ENCODE assay signal across 14 cellular contexts in genomic region chr9:120729796-120730195, GRCh38. TPM values are rescaled to one million over a fixed set of nuclear protein-coding genes. Genes with fewer than 3 reads are reported as not detected.
DNase-seq lines count a peak whose midpoint lies in the region; ATAC-seq and TF ChIP-seq lines count a peak whose summit lies in the region.
"Had no signal": no experiment of that assay in that cellular context is flagged by ENCODE, and none has a peak within 500 bp of the region (broad histone marks: within the 10 kb centered on the region; RNA-seq: fewer than 3 reads in every experiment).

No MANE protein-coding gene starts in this region.

- H3K36me3 ChIP-seq in BE2C (no peaks in the 10 kb centered on the region), HCT116 (ENCODE audit: control insufficient read depth in 1 of 2, insufficient read depth in 2 of 2, low read length in 2 of 2) (no peaks in the 10 kb centered on the region)

- 0 out of 2 replicates have a peak, but pooled peaks cover 2% of the 10 kb centered on the region for H3K9me2 ChIP-seq in HCT116 (ENCODE audit: insufficient read depth)

- RAD21 ChIA-PET in HCT116 (lab: Charles Lee; ENCODE audit: low non-redundant PET in 1 of 2, low total read pairs in 2 of 2, uncharacterized antibody in 2 of 2, unreplicated experiment in 2 of 2): no interaction called here

- DNase-seq in BE2C: no peak
- no peak for DNase-seq in HCT116 (ENCODE audit: low read depth, low spot score)
- peak; percentile 85 for DNase-seq in SIG-M5 treated with dmso at 0.1 percent for 504 hours (lab: John Stamatoyannopoulos, UW; ENCODE audit: unreplicated experiment)
- DNase-seq in islet precursor cell: peak; percentile 64
- no peak for DNase-seq in activated effector memory CD4-positive, alpha-beta T cell treated with anti-CD3 and anti-CD28 coated beads, Interleukin-2, amount 50 U/mL, for 16 hours
- DNase-seq in G401 (ENCODE audit: low spot score): no peak
- DNase-seq: activated gamma-delta T cell treated with Interleukin-2 at 50 U/mL for 16 hours; CD4-positive, alpha-beta memory T cell; effector CD8-positive, alpha-beta T cell; left colon; NCI-H1105; T-helper 2 cell had no signal

- TF ChIP-seq CTCF in BE2C (IDR thresholded peaks at IDR 0.05; ENCODE audit: low read depth, low read length): peak; percentile 30; the same call in 1 of the 2 replicates
- TF ChIP-seq CTCF in HCT116 (IDR thresholded peaks at IDR 0.05 in 2 of 3, conservative IDR thresholded peaks at IDR 0.05 in 1 of 3; ENCODE audit: borderline replicate concordance in 1 of 3, insufficient read depth in 1 of 3, low read depth in 2 of 3, low read length in 2 of 3): peak in 2 of 3 experiments; percentile 43 to 49; a peak in 4 of 6 replicates

- no peaks in the 10 kb centered on the region for H4K20me1 ChIP-seq in HCT116 (ENCODE audit: insufficient read depth)

- H3K9ac ChIP-seq in HCT116 (ENCODE audit: low read length): no peak overlapping the region

- H3K27me3 ChIP-seq in BE2C (no peaks in the 10 kb centered on the region), HCT116 (ENCODE audit: insufficient read depth, low read length) (no peaks in the 10 kb centered on the region)

- no TSS peak for BruUV-seq in HCT116 (replicated peaks; lab: Mats Ljungman, UMichigan)

- no peak for TF ChIP-seq POLR2A in HCT116 (IDR thresholded peaks at IDR 0.05; ENCODE audit: borderline replicate concordance, extremely low read depth, insufficient read depth, insufficient read length)

- no peak overlapping the region for H3K4me2 ChIP-seq in HCT116 (ENCODE audit: low read length)

- peak; percentile 68 for ATAC-seq in HCT116
- ATAC-seq in HG03135 (IDR thresholded peaks at IDR 0.05; ENCODE audit: unreplicated experiment): no peak
- ATAC-seq in GM19455 (IDR thresholded peaks at IDR 0.05; ENCODE audit: unreplicated experiment): no peak
- ATAC-seq: left colon had no signal

- in situ Hi-C loops in G401 (cut with HindIII; ENCODE audit: low sequenced_read_pairs): no loop called here

- CTCF ChIA-PET in HCT116 (lab: Charles Lee): interaction anchor here (1.1 kb wide), 1 partner anchor 110 kb away, joined by 5 read pairs; no protein-coding TSS in a partner anchor

- POLR2A ChIA-PET in HCT116 (lab: Charles Lee): no interaction called here

- H2AFZ ChIP-seq in HCT116 (ENCODE audit: low read depth, low read length, poor library complexity, severe bottlenecking): no peak overlapping the region

- no peak for TF ChIP-seq RAD21 in HCT116 (IDR thresholded peaks at IDR 0.05; ENCODE audit: low read depth)

- no peak overlapping the region for H3K4me3 ChIP-seq in BE2C (ENCODE audit: low read depth, low read length)
- H3K4me3 ChIP-seq in HCT116 (replicated peaks in 1 of 2; ENCODE audit: low read depth in 1 of 2, low read length in 2 of 2): no peak overlapping the region

- H3K4me1 ChIP-seq in BE2C (no peaks in the 10 kb centered on the region; the same call in 1 of the 2 replicates), HCT116 (ENCODE audit: control insufficient read depth in 1 of 2, insufficient read depth in 2 of 2, low read length in 2 of 2) (0 out of 4 replicates have a peak, but pooled peaks cover 2 to 4% of the 10 kb centered on the region in 2 experiments)

- H3K79me2 ChIP-seq in HCT116 (ENCODE audit: insufficient read depth, low read length): no peaks in the 10 kb centered on the region

- H3K9me3 ChIP-seq in BE2C (no peaks in the 10 kb centered on the region), HCT116 (ENCODE audit: control insufficient read depth in 1 of 2, insufficient read depth in 1 of 2, low read depth in 1 of 2, low read length in 2 of 2) (no peaks in the 10 kb centered on the region)

- intact Hi-C loops in HCT116 (cut with micrococcal nuclease): no loop called here

- no peak overlapping the region for H3K27ac ChIP-seq in HCT116 (ENCODE audit: low read depth, low read length)

TF ChIP-seq in HCT116, 20 proteins besides CTCF, POLR2A, EP300 and RAD21:
- TF ChIP-seq ZFX (IDR thresholded peaks at IDR 0.05) (no peak), TCF7L2 (IDR thresholded peaks at IDR 0.05; ENCODE audit: borderline replicate concordance, extremely low read depth, insufficient read depth, insufficient read length) (no peak), EGR1 (IDR thresholded peaks at IDR 0.05; ENCODE audit: low read depth) (no peak), CEBPB (IDR thresholded peaks at IDR 0.05; ENCODE audit: low read depth) (no peak), EZH2 (IDR thresholded peaks at IDR 0.05) (no peak), CBX3 (IDR thresholded peaks at IDR 0.05; ENCODE audit: low read depth) (no peak)

RNA-seq across cellular contexts. Expression of gene MEGF9, which starts 15.5 kb away (rescaled TPM):
- 4.3 TPM for polyA plus RNA-seq in BE2C (2012; ENCODE audit: insufficient read depth, insufficient read length, low read depth)
- 8.3 TPM for total RNA-seq in HCT116 (2021; ENCODE audit: unreplicated experiment)
- 2.7 and 3.6 TPM in 2 replicates for polyA plus RNA-seq in HCT116 (2012)
- total RNA-seq in G401 (2014; rRNA removed; shearing (Covaris generic)): 4.2 and 7.5 TPM in 2 replicates

Comparison
In these comparisons a context has a peak if more than half of its experiments do, and no peak if none do; other contexts are left out.
1. DNase-seq: peak in SIG-M5 treated with dmso at 0.1 percent for 504 hours (single experiment) and islet precursor cell (single experiment); none in BE2C (single experiment), HCT116 (single experiment), activated effector memory CD4-positive, alpha-beta T cell treated with anti-CD3 and anti-CD28 coated beads, Interleukin-2, amount 50 U/mL, for 16 hours (single experiment) and G401 (single experiment).